8 cellular contexts compared by ENCODE assay signal in genomic region chr6:149235130-149235561, GRCh38.
DNase-seq lines count a peak whose midpoint lies in the region; ATAC-seq, FAIRE-seq and TF ChIP-seq lines count a peak whose summit lies in the region.

No MANE protein-coding gene starts in this region.

- peaks cover 25 to 69% (median 53%) of the 10 kb centered on the region in 4 donors for H3K4me1 Mint-ChIP-seq in CD4-positive, CD25-positive, alpha-beta regulatory T cell

- no peaks in the 10 kb centered on the region for H3K27me3 ChIP-seq in CD4-positive, CD25-positive, alpha-beta regulatory T cell (ENCODE audit: control insufficient read depth, insufficient read depth, low read length)
- no peaks in the 10 kb centered on the region for H3K27me3 ChIP-seq in bronchial epithelial cell (ENCODE audit: control insufficient read depth, insufficient read depth, low read length)

- H3K36me3 Mint-ChIP-seq in CD4-positive, CD25-positive, alpha-beta regulatory T cell, result peaks cover 8% of the 10 kb centered on the region

- DNase-seq in CD4-positive, CD25-positive, alpha-beta regulatory T cell, result no peak
- DNase-seq in NCI-H69 (lab: John Stamatoyannopoulos, UW) (peak; percentile 62), bronchial epithelial cell (ENCODE audit: low read depth) (peak; percentile 84), renal cortical epithelial cell (ENCODE audit: low read depth) (peak; percentile 89), inferior parietal cortex (ENCODE audit: extremely low spot score) (no peak), GM03348 (ENCODE audit: low spot score) (no peak)

- peaks cover 0 to 13% of the 10 kb centered on the region in 2 experiments for H3K9me3 ChIP-seq in CD4-positive, CD25-positive, alpha-beta regulatory T cell (ENCODE audit: control insufficient read depth in 2 of 2, low read length in 2 of 2)

- no peak for TF ChIP-seq CTCF in bronchial epithelial cell (IDR thresholded peaks at IDR 0.05; ENCODE audit: insufficient read depth, low read length, severe bottlenecking)

- peak overlapping the region; percentile 80 for H3K27ac ChIP-seq in CD4-positive, CD25-positive, alpha-beta regulatory T cell (ENCODE audit: insufficient read depth, low read length, poor library complexity, severe bottlenecking)

- H3K27ac Mint-ChIP-seq in CD4-positive, CD25-positive, alpha-beta regulatory T cell, result peak overlapping the region; percentile 66 to 96 (median 96)

- H3K4me1 ChIP-seq in CD4-positive, CD25-positive, alpha-beta regulatory T cell (ENCODE audit: control insufficient read depth, insufficient read depth, low read length, poor library complexity, severe bottlenecking), result peaks cover 39% of the 10 kb centered on the region

- peaks cover 0 to 7% (median 2%) of the 10 kb centered on the region in 7 donors for H3K9me3 Mint-ChIP-seq in CD4-positive, CD25-positive, alpha-beta regulatory T cell

- FAIRE-seq in bronchial epithelial cell (lab: Jason Lieb, UNC), result no peak

- ATAC-seq in CD4-positive, CD25-positive, alpha-beta regulatory T cell (ENCODE audit: low read depth in 2 of 2), result no peak
- ATAC-seq in GM18861 (IDR thresholded peaks at IDR 0.05; ENCODE audit: unreplicated experiment) (peak; percentile 79), HG03039 (IDR thresholded peaks at IDR 0.05; ENCODE audit: unreplicated experiment) (peak; percentile 74)

- H3K4me3 Mint-ChIP-seq in CD4-positive, CD25-positive, alpha-beta regulatory T cell, result peak overlapping the region in 2 of 4 donors; percentile 41 to 79

- no peaks in the 10 kb centered on the region for H3K27me3 Mint-ChIP-seq in CD4-positive, CD25-positive, alpha-beta regulatory T cell

- peak overlapping the region; percentile 65 for H3K4me3 ChIP-seq in CD4-positive, CD25-positive, alpha-beta regulatory T cell (ENCODE audit: low read depth, low read length)
- H3K4me3 ChIP-seq in bronchial epithelial cell (ENCODE audit: low read depth, low read length), result no peak overlapping the region

- no peaks in the 10 kb centered on the region for H3K36me3 ChIP-seq in CD4-positive, CD25-positive, alpha-beta regulatory T cell (ENCODE audit: control insufficient read depth, insufficient read depth, low read length)
- H3K36me3 ChIP-seq in bronchial epithelial cell (ENCODE audit: control insufficient read depth, insufficient read depth, low read length), result no peaks in the 10 kb centered on the region

Comparison
In these comparisons a context has a peak if more than half of its experiments do, and no peak if none do; other contexts are left out.
1. ATAC-seq: peak in GM18861 (single experiment) and HG03039 (single experiment); none in CD4-positive, CD25-positive, alpha-beta regulatory T cell (0 of 2).
2. DNase-seq: peak in NCI-H69 (single experiment), bronchial epithelial cell (single experiment) and renal cortical epithelial cell (single experiment); none in CD4-positive, CD25-positive, alpha-beta regulatory T cell (0 of 3), inferior parietal cortex (single experiment) and GM03348 (single experiment).